ENCODE assay signal across 8 cellular contexts in genomic region chr19:54448774-54449700, GRCh38. TPM values are rescaled to one million over a fixed set of nuclear protein-coding genes. Genes with fewer than 3 reads are reported as not detected.
DNase-seq lines count a peak whose midpoint lies in the region; ATAC-seq and TF ChIP-seq lines count a peak whose summit lies in the region.

Gene LENG8 (plus strand): TSS chr19:54449199. CDS start chr19:54451345, 2,146 bp downstream.

- peaks cover 0 to 56% of the 10 kb centered on the region in 2 donors for H3K36me3 ChIP-seq in gastroesophageal sphincter
- H3K36me3 ChIP-seq in suprapubic skin, result peaks cover 41% of the 10 kb centered on the region

- WGBS in gastroesophageal sphincter (ENCODE audit: low coverage in 1 of 2), 2 donors, result 0% methylated on average over 12 of the region's 96 CpGs
- 0% methylated on average over 68 of the region's 96 CpGs for WGBS in suprapubic skin

- no peaks in the 10 kb centered on the region for H3K9me3 Mint-ChIP-seq in activated naive CD4-positive, alpha-beta T cell treated with anti-CD3 and anti-CD28 coated beads for 36 hours

- TF ChIP-seq POLR2A in gastroesophageal sphincter (IDR thresholded peaks at IDR 0.05) (peak; percentile 95), suprapubic skin (IDR thresholded peaks at IDR 0.05) (peak; percentile 83 to 94)

- TF ChIP-seq CTCF in HFF-Myc (IDR thresholded peaks at IDR 0.05; ENCODE audit: low read depth, low read length, missing control alignments), result no peak
- TF ChIP-seq CTCF in gastroesophageal sphincter (IDR thresholded peaks at IDR 0.05), result peak in 2 of 4 experiments; percentile 7 to 20
- TF ChIP-seq CTCF in suprapubic skin (IDR thresholded peaks at IDR 0.05), result no peak

- H3K4me1 ChIP-seq in gastroesophageal sphincter (peaks cover 3 to 67% (median 30%) of the 10 kb centered on the region in 3 donors), suprapubic skin (peaks cover 47% of the 10 kb centered on the region)

- H3K27me3 ChIP-seq in gastroesophageal sphincter (no peaks in the 10 kb centered on the region), suprapubic skin (no peaks in the 10 kb centered on the region)

- H3K9me3 ChIP-seq in gastroesophageal sphincter, result no peaks in the 10 kb centered on the region
- H3K9me3 ChIP-seq in suprapubic skin, result no peaks in the 10 kb centered on the region

- ATAC-seq in gastroesophageal sphincter, result peak; percentile 98

- peak within 1 kb of the TSS; percentile 100 for H3K4me3 Mint-ChIP-seq in activated naive CD4-positive, alpha-beta T cell treated with anti-CD3 and anti-CD28 coated beads for 36 hours

- H3K27ac Mint-ChIP-seq in activated naive CD4-positive, alpha-beta T cell treated with anti-CD3 and anti-CD28 coated beads for 36 hours, result peak within 1 kb of the TSS; percentile 99

- DNase-seq in GM03348 (ENCODE audit: low spot score), result peak; percentile 98
- peak; percentile 94 for DNase-seq in HFF-Myc (ENCODE audit: extremely low read depth, low read depth)
- DNase-seq in NAMALWA (ENCODE audit: low spot score), result peak; percentile 97
- DNase-seq in SK-N-DZ (ENCODE audit: low spot score), result peak; percentile 92
- DNase-seq in activated naive CD4-positive, alpha-beta T cell treated with anti-CD3 and anti-CD28 coated beads for 36 hours, result peak; percentile 98
- peak; percentile 87 to 99 (median 97) for DNase-seq in nucleus accumbens (lab: John Stamatoyannopoulos, UW)
- DNase-seq in suprapubic skin (ENCODE audit: low spot score in 2 of 2), result peak; percentile 98 to 99

- CTCF ChIA-PET in activated naive CD4-positive, alpha-beta T cell treated with anti-CD3 and anti-CD28 coated beads for 36 hours (lab: Charles Lee), result interaction anchor here (0.9 to 2.2 kb wide), 3 partner anchors 10 to 13 kb away, joined by 3 to 13 read pairs (median 7); no protein-coding TSS in a partner anchor

- intact Hi-C loops in activated naive CD4-positive, alpha-beta T cell treated with anti-CD3 and anti-CD28 coated beads for 36 hours (cut with micrococcal nuclease), result loop anchor here (1.0 to 10.0 kb wide), 7 partner anchors 15 to 614 kb away; partner anchors contain the start of genes CNOT3, PRPF31, RDH13 and TFPT

- H3K4me1 Mint-ChIP-seq in activated naive CD4-positive, alpha-beta T cell treated with anti-CD3 and anti-CD28 coated beads for 36 hours (ENCODE audit: low read depth), result peaks cover 45% of the 10 kb centered on the region

- H3K27ac ChIP-seq in gastroesophageal sphincter, result peak within 1 kb of the TSS; percentile 90 to 97 (median 96)
- H3K27ac ChIP-seq in suprapubic skin, result peak within 1 kb of the TSS; percentile 98

- H3K27me3 Mint-ChIP-seq in activated naive CD4-positive, alpha-beta T cell treated with anti-CD3 and anti-CD28 coated beads for 36 hours (ENCODE audit: low read depth), result no peaks in the 10 kb centered on the region

- H3K36me3 Mint-ChIP-seq in activated naive CD4-positive, alpha-beta T cell treated with anti-CD3 and anti-CD28 coated beads for 36 hours (ENCODE audit: low read depth), result peaks cover 48% of the 10 kb centered on the region

- H3K4me3 ChIP-seq in HFF-Myc (replicated peaks; ENCODE audit: low read depth, low read length) (peak within 1 kb of the TSS; percentile 78), gastroesophageal sphincter (peak within 1 kb of the TSS; percentile 73 to 83), suprapubic skin (peak within 1 kb of the TSS; percentile 78)

- TF ChIP-seq EP300 in gastroesophageal sphincter (IDR thresholded peaks at IDR 0.05), result no peak
- TF ChIP-seq EP300 in suprapubic skin (IDR thresholded peaks at IDR 0.05), result no peak

RNA-seq across cellular contexts. Expression of gene LENG8, which starts in this region (rescaled TPM):
- 19.1 and 29.0 TPM in 2 replicates for polyA plus RNA-seq in SK-N-DZ (2014; cell fraction: cytosol; rRNA removed)
- 111 and 200 TPM in 2 replicates for polyA plus RNA-seq in SK-N-DZ (2014; cell fraction: nucleus; rRNA removed)
- total RNA-seq in activated naive CD4-positive, alpha-beta T cell treated with anti-CD3 and anti-CD28 coated beads for 36 hours, result 100 to 1,000 TPM; 171 to 175 TPM
- 100 to 1,000 TPM in 2 of 4 donors, 10 to 100 TPM in 2; 25.4 to 215 (median 80.9) TPM for total RNA-seq in gastroesophageal sphincter
- 100 to 1,000 TPM in 2 of 4 donors, 10 to 100 TPM in 2; 80.4 to 410 (median 124) TPM for total RNA-seq in suprapubic skin

Comparison
In these comparisons a context has a peak if more than half of its experiments do, and no peak if none do; other contexts are left out.
1. Peak in every context shown above with its lines: DNase-seq, ATAC-seq, H3K4me3 ChIP-seq and H3K27ac ChIP-seq.